Comparison of ENCODE assay signal across 15 cellular contexts in the genomic region with DNA sequence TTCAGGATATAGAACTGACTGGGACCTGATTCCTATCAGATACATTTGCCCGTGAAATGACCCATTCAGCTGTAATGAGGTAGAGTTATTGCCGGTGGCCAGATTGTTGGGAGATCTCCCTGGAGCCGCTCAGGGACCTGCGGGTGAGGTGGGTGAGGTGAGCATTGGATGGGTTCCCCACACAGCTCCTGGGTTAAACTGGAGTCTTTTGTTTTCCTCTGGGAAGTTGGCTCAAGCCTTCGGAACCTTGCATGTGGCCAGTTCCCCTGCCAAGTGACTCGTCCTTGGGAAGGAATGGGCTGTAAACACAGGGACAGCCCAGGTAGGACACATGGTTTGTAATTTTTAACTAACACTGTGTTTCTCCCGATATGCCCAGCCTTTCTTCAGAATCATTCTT. TPM values are rescaled to one million over a fixed set of nuclear protein-coding genes. Genes with fewer than 3 reads are reported as not detected.
DNase-seq lines count a peak whose midpoint lies in the region; ATAC-seq and TF ChIP-seq lines count a peak whose summit lies in the region.
"Had no signal": no experiment of that assay in that cellular context is flagged by ENCODE, and none has a peak within 500 bp of the region (broad histone marks: within the 10 kb centered on the region; RNA-seq: fewer than 3 reads in every experiment).

No MANE protein-coding gene starts in this region.

- H3K27ac ChIP-seq in mammary epithelial cell (ENCODE audit: insufficient read depth, low read depth, low read length) (no peak overlapping the region), suprapubic skin (peak overlapping the region; percentile 14)
- H3K27ac ChIP-seq: BLaER1 treated with 17β-estradiol and CSF1 and Interleukin-3, amounts not matched to agents 10 nM and 100 nM had no signal

- no peaks in the 10 kb centered on the region for H4K20me1 ChIP-seq in mammary epithelial cell (ENCODE audit: insufficient read depth, low read length)
- H4K20me1 ChIP-seq: BLaER1 treated with 17β-estradiol and CSF1 and Interleukin-3, amounts not matched to agents 10 nM and 100 nM had no signal

- WGBS in mammary epithelial cell (ENCODE audit: low coverage, missing lambda C conversion rate), result 2% methylated on average over 7 of the region's 7 CpGs
- WGBS in suprapubic skin, result 63% methylated on average over 6 of the region's 7 CpGs

- no TSS peak for BruUV-seq in MCF 10A (replicated peaks; lab: Mats Ljungman, UMichigan)
- BruUV-seq in mammary epithelial cell (replicated peaks; lab: Mats Ljungman, UMichigan), result no TSS peak

- no peaks in the 10 kb centered on the region for H3K79me2 ChIP-seq in mammary epithelial cell (ENCODE audit: insufficient read depth, low read length)

- no peaks in the 10 kb centered on the region for H3K9me3 ChIP-seq in mammary epithelial cell (replicated peaks; ENCODE audit: insufficient read depth, low read length)
- no peaks in the 10 kb centered on the region for H3K9me3 ChIP-seq in mucosa of descending colon
- H3K9me3 ChIP-seq in suprapubic skin, result no peaks in the 10 kb centered on the region
- H3K9me3 ChIP-seq: BLaER1 treated with 17β-estradiol and CSF1 and Interleukin-3, amounts not matched to agents 10 nM and 100 nM had no signal

- POLR2A ChIA-PET in MCF 10A (lab: Yijun Ruan, JAX), result no interaction called here

- peak; percentile 62 for ATAC-seq in mucosa of descending colon
- ATAC-seq: Panc1 had no signal

- no peak overlapping the region for H3K4me2 ChIP-seq in mammary epithelial cell (ENCODE audit: insufficient read depth, low read depth, low read length)
- H3K4me2 ChIP-seq: BLaER1 treated with 17β-estradiol and CSF1 and Interleukin-3, amounts not matched to agents 10 nM and 100 nM had no signal

- H3K4me1 Mint-ChIP-seq in MCF 10A (ENCODE audit: insufficient read depth, unreplicated experiment), result no peaks in the 10 kb centered on the region

- in situ Hi-C loops in mammary epithelial cell (cut with MboI; ENCODE audit: low sequenced_read_pairs in 2 of 2), result no loop called here

- DNase-seq in MCF 10A (ENCODE audit: unreplicated experiment) (peak; percentile 12), mammary epithelial cell (no peak), astrocyte of the hippocampus (ENCODE audit: low read depth, low spot score) (peak; percentile 15), mucosa of descending colon (peak in 1 of 3 donors; percentile 10), suprapubic skin (ENCODE audit: low spot score in 2 of 2) (no peak), HK-2 (ENCODE audit: unreplicated experiment) (no peak), DMS79 (lab: John Stamatoyannopoulos, UW) (no peak), NCI-H774 (lab: John Stamatoyannopoulos, UW) (no peak)
- DNase-seq: 8988T, DMS153, NCI-H1105, NCI-H1694 treated with DMSO at 0.1 percent for 48 hours, NCI-H69 had no signal

- TF ChIP-seq EP300 in suprapubic skin (IDR thresholded peaks at IDR 0.05), result no peak

- no peak overlapping the region for H3K9ac ChIP-seq in mammary epithelial cell (ENCODE audit: insufficient read depth, low read length)
- H3K9ac ChIP-seq: BLaER1 treated with 17β-estradiol and CSF1 and Interleukin-3, amounts not matched to agents 10 nM and 100 nM had no signal

- no peak for TF ChIP-seq CTCF in MCF 10A (IDR thresholded peaks at IDR 0.05; ENCODE audit: unreplicated experiment)
- no peak for TF ChIP-seq CTCF in mammary epithelial cell (conservative IDR thresholded peaks at IDR 0.05 in 1 of 2, IDR thresholded peaks at IDR 0.05 in 1 of 2; ENCODE audit: extremely low read depth in 1 of 2, insufficient read depth in 1 of 2, low read depth in 1 of 2, low read length in 2 of 2)
- no peak for TF ChIP-seq CTCF in mucosa of descending colon (IDR thresholded peaks at IDR 0.05)
- no peak for TF ChIP-seq CTCF in suprapubic skin (IDR thresholded peaks at IDR 0.05)

- H3K36me3 Mint-ChIP-seq in MCF 10A (ENCODE audit: insufficient read depth, unreplicated experiment), result no peaks in the 10 kb centered on the region

- peaks cover 11% of the 10 kb centered on the region for H3K27me3 Mint-ChIP-seq in MCF 10A (ENCODE audit: insufficient read depth, unreplicated experiment)

- H3K4me3 Mint-ChIP-seq in MCF 10A (ENCODE audit: unreplicated experiment), result no peak overlapping the region

- no peaks in the 10 kb centered on the region for H3K9me3 Mint-ChIP-seq in MCF 10A (ENCODE audit: unreplicated experiment)

- TF ChIP-seq POLR2A in suprapubic skin (IDR thresholded peaks at IDR 0.05), result no peak

- CTCF ChIA-PET in MCF 10A (lab: Yijun Ruan, JAX) (interaction anchor here (0.6 kb wide), 2 partner anchors 161 to 321 kb away, joined by 3 read pairs; no protein-coding TSS in a partner anchor), mammary epithelial cell (lab: Charles Lee; ENCODE audit: low non-redundant PET) (no interaction called here)

- H3K36me3 ChIP-seq in mammary epithelial cell (ENCODE audit: insufficient read depth, low read length) (no peaks in the 10 kb centered on the region), mucosa of descending colon (ENCODE audit: low read depth) (no peaks in the 10 kb centered on the region), suprapubic skin (no peaks in the 10 kb centered on the region)
- H3K36me3 ChIP-seq: BLaER1 treated with 17β-estradiol and CSF1 and Interleukin-3, amounts not matched to agents 10 nM and 100 nM had no signal

- H3K27me3 ChIP-seq in mammary epithelial cell (ENCODE audit: insufficient read depth, low read length) (peaks cover 4% of the 10 kb centered on the region), suprapubic skin (no peaks in the 10 kb centered on the region)
- H3K27me3 ChIP-seq: BLaER1 treated with 17β-estradiol and CSF1 and Interleukin-3, amounts not matched to agents 10 nM and 100 nM had no signal

- H3K4me1 ChIP-seq in mammary epithelial cell (ENCODE audit: insufficient read depth, low read length) (no peaks in the 10 kb centered on the region), mucosa of descending colon (ENCODE audit: low read depth) (peaks cover 3% of the 10 kb centered on the region), suprapubic skin (peaks cover 5% of the 10 kb centered on the region)
- H3K4me1 ChIP-seq: BLaER1 treated with 17β-estradiol and CSF1 and Interleukin-3, amounts not matched to agents 10 nM and 100 nM had no signal

- intact Hi-C loops in MCF 10A (cut with micrococcal nuclease) (no loop called here), mammary epithelial cell (cut with micrococcal nuclease) (no loop called here), mucosa of descending colon (cut with DNase I, micrococcal nuclease) (no loop called here)

- H3K27ac Mint-ChIP-seq in MCF 10A (ENCODE audit: low read depth, unreplicated experiment), result no peak overlapping the region

- H3K4me3 ChIP-seq in mammary epithelial cell (replicated peaks in 1 of 3; ENCODE audit: insufficient read depth in 1 of 3, low read depth in 2 of 3, low read length in 3 of 3), result no peak overlapping the region
- H3K4me3 ChIP-seq in mucosa of descending colon, result no peak overlapping the region
- no peak overlapping the region for H3K4me3 ChIP-seq in suprapubic skin
- H3K4me3 ChIP-seq: BLaER1 treated with 17β-estradiol and CSF1 and Interleukin-3, amounts not matched to agents 10 nM and 100 nM had no signal

- dilution Hi-C loops in mammary epithelial cell (cut with HindIII; ENCODE audit: low sequenced_read_pairs), result no loop called here

- no peak overlapping the region for H2AFZ ChIP-seq in mammary epithelial cell (ENCODE audit: low read depth, low read length)

RNA-seq across cellular contexts. Expression of a gene that starts 31.6 kb away (rescaled TPM):
- total RNA-seq in MCF 10A (2022) (not detected in 2 replicates), mammary epithelial cell (under 1 TPM in 1 of 2 donors, not detected in 1; 0.83 TPM), mucosa of descending colon (10 to 100 TPM in 2 of 3 donors, 1 to 10 TPM in 1; 3.0 to 32.8 (median 16.8) TPM), suprapubic skin (10 to 100 TPM; 17.8 to 72.7 (median 56.1) TPM)
- not detected for polyA plus RNA-seq in mammary epithelial cell
- not detected for polyA minus RNA-seq in mammary epithelial cell

Comparison
In these comparisons a context has a peak if more than half of its experiments do, and no peak if none do; other contexts are left out.
1. DNase-seq: peak in MCF 10A (single experiment) and astrocyte of the hippocampus (single experiment); none in mammary epithelial cell (single experiment), suprapubic skin (0 of 2), HK-2 (single experiment), DMS79 (single experiment) and NCI-H774 (single experiment).